In the genomic region with DNA sequence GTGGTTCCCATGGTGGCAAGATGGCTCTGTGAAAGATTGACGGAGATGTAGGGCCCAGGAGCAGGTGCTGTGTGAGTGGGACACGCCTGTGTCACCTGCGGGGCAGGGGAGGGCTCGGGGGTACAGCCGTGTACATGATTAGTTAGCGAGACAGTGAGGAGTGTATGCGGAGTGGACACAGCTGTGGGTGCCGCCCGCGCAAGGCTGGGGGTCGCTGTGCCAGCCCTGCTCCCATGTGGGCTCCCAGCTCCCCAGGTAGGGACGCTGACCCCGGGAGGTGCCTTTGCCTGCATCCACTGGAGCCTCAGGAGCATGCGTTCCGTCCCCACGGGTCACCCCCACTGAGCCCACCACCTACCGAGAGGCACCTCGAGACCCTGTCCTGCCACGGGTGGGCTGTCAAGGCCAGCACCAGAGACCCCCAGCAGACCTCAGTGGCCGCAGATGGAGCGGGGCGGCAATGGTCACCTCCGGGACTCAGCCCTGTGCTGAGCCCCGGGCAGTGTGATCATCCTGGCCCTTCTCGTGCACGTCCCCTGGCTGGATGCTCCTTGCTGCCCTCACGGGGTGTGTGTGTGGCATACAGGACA, we compare ENCODE assay signal across 10 cellular contexts. TPM values are rescaled to one million over a fixed set of nuclear protein-coding genes. Genes with fewer than 3 reads are reported as not detected.
DNase-seq lines count a peak whose midpoint lies in the region; ATAC-seq, FAIRE-seq and TF ChIP-seq lines count a peak whose summit lies in the region.
"Had no signal": no experiment of that assay in that cellular context is flagged by ENCODE, and none has a peak within 500 bp of the region (broad histone marks: within the 10 kb centered on the region; RNA-seq: fewer than 3 reads in every experiment).

No MANE protein-coding gene starts in this region.

- peak; percentile 51 to 63 for ATAC-seq in A549
- no peak for ATAC-seq in GM21825 (IDR thresholded peaks at IDR 0.05; ENCODE audit: unreplicated experiment)

- H3K4me3 ChIP-seq in A549 (no peak overlapping the region), adipocyte (ENCODE audit: low read length) (peak overlapping the region; percentile 27), mesenchymal stem cell (ENCODE audit: insufficient read depth in 1 of 2, low read depth in 1 of 2, low read length in 2 of 2) (peak overlapping the region in 1 of 2 experiments; percentile 36)

- H2BK12ac ChIP-seq in mesenchymal stem cell (ENCODE audit: low read length in 2 of 2), result peak overlapping the region; percentile 1 to 64

- peak overlapping the region in 1 of 2 experiments; percentile 61 for H3K18ac ChIP-seq in mesenchymal stem cell (ENCODE audit: low read depth in 1 of 2, low read length in 2 of 2)

- no peak for TF ChIP-seq EP300 in A549 (IDR thresholded peaks at IDR 0.05)

- H3K4me1 ChIP-seq in A549 (peaks cover 37% of the 10 kb centered on the region), adipocyte (ENCODE audit: control insufficient read depth, insufficient read depth, low read length) (peaks cover 21% of the 10 kb centered on the region), mesenchymal stem cell (ENCODE audit: control insufficient read depth, insufficient read depth, low read depth, low read length) (peaks cover 67% of the 10 kb centered on the region)

- WGBS in A549 (ENCODE audit: missing lambda C conversion rate), result 79% methylated on average over 24 of the region's 27 CpGs
- WGBS in mesenchymal stem cell, result 94% methylated on average over 27 of the region's 27 CpGs

- no peak for FAIRE-seq in A549 (lab: Jason Lieb, UNC)

- H3K4ac ChIP-seq in mesenchymal stem cell (ENCODE audit: low read depth in 1 of 2, low read length in 2 of 2), result peak overlapping the region in 1 of 2 experiments; percentile 22

- POLR2A ChIA-PET in A549 (lab: Yijun Ruan, JAX), result no interaction called here

- no peak for TF ChIP-seq CTCF in A549 (IDR thresholded peaks at IDR 0.05)

- H2BK120ac ChIP-seq in mesenchymal stem cell (ENCODE audit: low read depth, low read length), result no peak overlapping the region

- peak overlapping the region; percentile 73 for H3K4me2 ChIP-seq in A549
- H3K4me2 ChIP-seq in mesenchymal stem cell (ENCODE audit: low read length, poor library complexity, severe bottlenecking), result peak overlapping the region; percentile 30

- TF ChIP-seq POLR2A in A549 (IDR thresholded peaks at IDR 0.05; ENCODE audit: low read length), result no peak

- H3K9me3 ChIP-seq in A549 (no peaks in the 10 kb centered on the region), adipocyte (ENCODE audit: control insufficient read depth, low read length) (no peaks in the 10 kb centered on the region), mesenchymal stem cell (ENCODE audit: control insufficient read depth, low read length) (no peaks in the 10 kb centered on the region)

- H3K27me3 ChIP-seq in adipocyte (replicated peaks; ENCODE audit: control insufficient read depth, insufficient read depth, low read length) (no peaks in the 10 kb centered on the region), mesenchymal stem cell (ENCODE audit: control insufficient read depth in 1 of 2, insufficient read depth in 1 of 2, low read length in 2 of 2) (no peaks in the 10 kb centered on the region)

- CTCF ChIA-PET in A549 (lab: Yijun Ruan, JAX), result interaction anchor here (1.1 to 1.6 kb wide), 4 partner anchors 8 to 106 kb away, joined by 3 to 5 read pairs (median 4); no protein-coding TSS in a partner anchor

- peaks cover 31% of the 10 kb centered on the region for H3K79me1 ChIP-seq in mesenchymal stem cell (replicated peaks; ENCODE audit: low read length, poor library complexity, severe bottlenecking)

- H3K9ac ChIP-seq in adipocyte (ENCODE audit: low read length), result peak overlapping the region; percentile 63
- H3K9ac ChIP-seq in mesenchymal stem cell (ENCODE audit: low read length), result peak overlapping the region; percentile 39

- no peak for DNase-seq in A549 (ENCODE audit: low read depth in 1 of 2, low spot score in 1 of 2)
- DNase-seq in adipocyte (ENCODE audit: low read depth), result no peak
- no peak for DNase-seq in mesenchymal stem cell
- no peak for DNase-seq in NCI-H2196 treated with DMSO at 0.1 percent for 48 hours (lab: John Stamatoyannopoulos, UW; ENCODE audit: unreplicated experiment)
- no peak for DNase-seq in foreskin melanocyte
- DNase-seq: activated B cell treated with CpG ODN at 0.5 μM for 24 hours; activated naive CD8-positive, alpha-beta T cell treated with anti-CD3 and anti-CD28 coated beads for 36 hours had no signal

- H3K36me3 ChIP-seq in adipocyte (ENCODE audit: control insufficient read depth, insufficient read depth, low read length, severe bottlenecking) (peaks cover 5% of the 10 kb centered on the region), mesenchymal stem cell (ENCODE audit: control insufficient read depth in 1 of 2, insufficient read depth in 2 of 2, low read depth in 1 of 2, low read length in 2 of 2) (peaks cover 12 to 62% of the 10 kb centered on the region in 2 experiments)

- H3K23ac ChIP-seq in mesenchymal stem cell (ENCODE audit: low read length in 2 of 2), result no peak overlapping the region

- no peak overlapping the region for H4K8ac ChIP-seq in mesenchymal stem cell (ENCODE audit: low read length)

- H2AFZ ChIP-seq in mesenchymal stem cell (ENCODE audit: low read depth, low read length), result no peak overlapping the region

- H2BK5ac ChIP-seq in mesenchymal stem cell (ENCODE audit: low read depth, low read length, poor library complexity, severe bottlenecking), result no peak overlapping the region

- TF ChIP-seq RAD21 in A549 (conservative IDR thresholded peaks at IDR 0.05 in 1 of 2, IDR thresholded peaks at IDR 0.05 in 1 of 2), result no peak

- H2BK15ac ChIP-seq in mesenchymal stem cell (ENCODE audit: low read depth, poor library complexity, severe bottlenecking), result no peak overlapping the region

- H3K27ac ChIP-seq in A549 (peak overlapping the region; percentile 25 to 73; a peak in 5 of 6 replicates), mesenchymal stem cell (ENCODE audit: low read length, poor library complexity, severe bottlenecking) (no peak overlapping the region)

- H3K14ac ChIP-seq in mesenchymal stem cell (ENCODE audit: low read length in 2 of 2), result peak overlapping the region in 1 of 2 experiments; percentile 5

- H4K91ac ChIP-seq in mesenchymal stem cell (ENCODE audit: low read length), result peak overlapping the region; percentile 36

- no peak overlapping the region for H2AK5ac ChIP-seq in mesenchymal stem cell (ENCODE audit: low read length, severe bottlenecking)

TF ChIP-seq in A549, 52 proteins besides CTCF, POLR2A, EP300 and RAD21 (continues in another document):
- TF ChIP-seq HEYL (CRISPR knock-in tag; IDR thresholded peaks at IDR 0.05), result no peak
- TF ChIP-seq KDM1A (IDR thresholded peaks at IDR 0.05; ENCODE audit: low read depth), result no peak
- TF ChIP-seq, protein P1, sequence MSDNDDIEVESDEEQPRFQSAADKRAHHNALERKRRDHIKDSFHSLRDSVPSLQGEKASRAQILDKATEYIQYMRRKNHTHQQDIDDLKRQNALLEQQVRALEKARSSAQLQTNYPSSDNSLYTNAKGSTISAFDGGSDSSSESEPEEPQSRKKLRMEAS (IDR thresholded peaks at IDR 0.05), result no peak
- no peak for TF ChIP-seq BHLHE40 (IDR thresholded peaks at IDR 0.05; ENCODE audit: low read depth, low read length)
- no peak for TF ChIP-seq EHMT2 (IDR thresholded peaks at IDR 0.05; ENCODE audit: low read depth)
- no peak for TF ChIP-seq TFCP2L1 (CRISPR knock-in tag; IDR thresholded peaks at IDR 0.05)
- TF ChIP-seq CBX2 (IDR thresholded peaks at IDR 0.05; ENCODE audit: borderline replicate concordance, low read depth), result no peak
- TF ChIP-seq HOXB5 (CRISPR knock-in tag; IDR thresholded peaks at IDR 0.05), result no peak
- no peak for TF ChIP-seq NFE2L2 (conservative IDR thresholded peaks at IDR 0.05; ENCODE audit: low read length)

RNA-seq across cellular contexts. Expression of a gene that starts 7.4 kb away (rescaled TPM):
- polyA plus RNA-seq in A549 (2011; rRNA removed) (10.0 and 11.4 TPM in 2 replicates), A549 (2017; fragmentation: RNase III; extraction: RNeasy Plus Mini Kit Qiagen cat#74134 plus additional on column Dnase treatment) (31.3 to 33.9 TPM (median 33.3 TPM) in 3 replicates)
- polyA plus RNA-seq in A549 (2012; cell fraction: cytosol; rRNA removed), result 46.5 and 72.3 TPM in 2 replicates
- 132 and 252 TPM in 2 replicates for polyA plus RNA-seq in A549 (2012; cell fraction: nucleus; rRNA removed)
- 8.6 and 13.1 TPM in 2 replicates for polyA minus RNA-seq in A549 (2011; rRNA and poly(A)+ RNA removed)
- 22.1 TPM for polyA plus RNA-seq in mesenchymal stem cell (2013, experiment 1 of 2)
- 19.9 TPM for polyA plus RNA-seq in mesenchymal stem cell (2013, experiment 2 of 2)

RNA-seq across cellular contexts. Expression of a gene that starts 25.2 kb away (rescaled TPM):
- polyA plus RNA-seq in A549 (2011; rRNA removed) (0.04 TPM in 1 of 2 replicates, not detected in the other), A549 (2017; fragmentation: RNase III; extraction: RNeasy Plus Mini Kit Qiagen cat#74134 plus additional on column Dnase treatment) (0.04 to 0.10 TPM (median 0.04 TPM) in 3 replicates)
- 0.05 and 0.17 TPM in 2 replicates for polyA plus RNA-seq in A549 (2012; cell fraction: cytosol; rRNA removed)
- 0.11 and 0.22 TPM in 2 replicates for polyA plus RNA-seq in A549 (2012; cell fraction: nucleus; rRNA removed)
- polyA minus RNA-seq in A549 (2011; rRNA and poly(A)+ RNA removed), result not detected in 2 replicates
- 0.03 TPM for polyA plus RNA-seq in mesenchymal stem cell (2013, experiment 1 of 2)
- polyA plus RNA-seq in mesenchymal stem cell (2013, experiment 2 of 2), result not detected
- polyA plus RNA-seq: fibroblast of lung, urinary bladder had no signal

RNA-seq across cellular contexts. Expression of a gene that starts 31.9 kb away (rescaled TPM):
- polyA plus RNA-seq in A549 (2011; rRNA removed) (0.03 and 0.13 TPM in 2 replicates), A549 (2017; fragmentation: RNase III; extraction: RNeasy Plus Mini Kit Qiagen cat#74134 plus additional on column Dnase treatment) (0.07 to 0.09 TPM (median 0.08 TPM) in 3 replicates)
- 0.04 TPM in 2 replicates for polyA plus RNA-seq in A549 (2012; cell fraction: cytosol; rRNA removed)
- polyA plus RNA-seq in A549 (2012; cell fraction: nucleus; rRNA removed), result 0.17 and 0.24 TPM in 2 replicates
- not detected in 2 replicates for polyA minus RNA-seq in A549 (2011; rRNA and poly(A)+ RNA removed)
- polyA plus RNA-seq in mesenchymal stem cell (2013, experiment 1 of 2), result 0.62 TPM
- polyA plus RNA-seq in mesenchymal stem cell (2013, experiment 2 of 2), result 0.64 TPM

RNA-seq across cellular contexts. Expression of a gene that starts 34.8 kb away (rescaled TPM):
- polyA plus RNA-seq in A549 (2011; rRNA removed) (13.2 and 15.7 TPM in 2 replicates), A549 (2017; fragmentation: RNase III; extraction: RNeasy Plus Mini Kit Qiagen cat#74134 plus additional on column Dnase treatment) (25.2 to 32.2 TPM (median 31.2 TPM) in 3 replicates)
- 32.0 and 51.6 TPM in 2 replicates for polyA plus RNA-seq in A549 (2012; cell fraction: cytosol; rRNA removed)
- polyA plus RNA-seq in A549 (2012; cell fraction: nucleus; rRNA removed), result 141 and 208 TPM in 2 replicates
- polyA minus RNA-seq in A549 (2011; rRNA and poly(A)+ RNA removed), result 32.3 and 33.8 TPM in 2 replicates
- polyA plus RNA-seq in mesenchymal stem cell (2013, experiment 1 of 2), result 18.5 TPM
- polyA plus RNA-seq in mesenchymal stem cell (2013, experiment 2 of 2), result 17.1 TPM

RNA-seq across cellular contexts. Expression of a gene that starts 54.9 kb away (rescaled TPM):
- 4.4 and 4.9 TPM in 2 replicates for polyA plus RNA-seq in A549 (2011; rRNA removed)
- polyA plus RNA-seq in A549 (2012; cell fraction: cytosol; rRNA removed), result 12.5 and 18.2 TPM in 2 replicates
- polyA plus RNA-seq in A549 (2012; cell fraction: nucleus; rRNA removed), result 31.5 and 36.8 TPM in 2 replicates
- 8.1 to 9.7 TPM (median 8.5 TPM) in 3 replicates for polyA plus RNA-seq in A549 (2017; fragmentation: RNase III; extraction: RNeasy Plus Mini Kit Qiagen cat#74134 plus additional on column Dnase treatment)
- 3.2 and 7.0 TPM in 2 replicates for polyA minus RNA-seq in A549 (2011; rRNA and poly(A)+ RNA removed)
- polyA plus RNA-seq in mesenchymal stem cell (2013, experiment 1 of 2), result 11.2 TPM
- 12.0 TPM for polyA plus RNA-seq in mesenchymal stem cell (2013, experiment 2 of 2)
